8 cellular contexts compared by ENCODE assay signal in the genomic region with DNA sequence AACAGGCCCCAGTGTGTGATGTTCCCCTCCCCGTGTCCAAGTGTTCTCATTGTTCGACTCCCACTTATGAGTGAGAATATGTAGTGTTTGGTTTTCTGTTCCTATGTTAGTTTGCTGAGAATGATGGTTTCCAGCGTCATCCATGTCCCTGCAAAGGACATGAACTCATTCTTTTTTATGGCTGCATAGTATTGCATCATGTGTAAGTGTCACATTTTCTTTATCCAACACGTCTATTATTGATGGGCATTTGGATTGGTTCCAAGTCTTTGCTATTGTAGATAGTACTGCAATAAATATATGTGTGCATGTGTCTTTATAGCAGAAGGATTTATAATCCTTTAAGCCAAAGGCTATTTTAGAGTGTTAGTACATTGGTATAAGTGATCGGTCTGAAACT. TPM values are rescaled to one million over a fixed set of nuclear protein-coding genes. Genes with fewer than 3 reads are reported as not detected.
"Had no signal": no experiment of that assay in that cellular context is flagged by ENCODE, and none has a peak within 500 bp of the region (broad histone marks: within the 10 kb centered on the region; RNA-seq: fewer than 3 reads in every experiment).

No MANE protein-coding gene starts in this region.

RNA-seq across cellular contexts. Expression of gene CYP27C1, which starts 4.0 kb away (rescaled TPM):
- total RNA-seq: activated CD4-positive, alpha-beta T cell treated with anti-CD3 and anti-CD28 coated beads, Interleukin-2, amount 10 ng/mL, durations not matched to agents 24 days and 14 days; activated CD8-positive, alpha-beta T cell treated with anti-CD3 and anti-CD28 coated beads for 36 hours; activated naive CD8-positive, alpha-beta T cell treated with anti-CD3 and anti-CD28 coated beads for 36 hours; activated T-cell treated with anti-CD3 and anti-CD28 coated beads, Interleukin-2, amount 50 U/mL, for 72 hours; activated T-helper 17 cell treated with anti-CD3 and anti-CD28 coated beads, Interleukin-2, amount 50 U/mL, for 72 hours; T-helper 1 cell treated with Interleukin-12 subunit alpha and Interleukin-12 subunit beta and Interleukin-4 antibody, amounts not matched to agents 30 ng/mL and 1 ng/mL, for 36 hours; T-helper 2 cell treated with Interferon-gamma antibody and Interleukin-4, amounts not matched to agents 100 ng/mL and 5 ng/mL, for 36 hours had no signal
- polyA plus RNA-seq: aorta had no signal
